ENCODE assay signal across 8 cellular contexts in the genomic region with DNA sequence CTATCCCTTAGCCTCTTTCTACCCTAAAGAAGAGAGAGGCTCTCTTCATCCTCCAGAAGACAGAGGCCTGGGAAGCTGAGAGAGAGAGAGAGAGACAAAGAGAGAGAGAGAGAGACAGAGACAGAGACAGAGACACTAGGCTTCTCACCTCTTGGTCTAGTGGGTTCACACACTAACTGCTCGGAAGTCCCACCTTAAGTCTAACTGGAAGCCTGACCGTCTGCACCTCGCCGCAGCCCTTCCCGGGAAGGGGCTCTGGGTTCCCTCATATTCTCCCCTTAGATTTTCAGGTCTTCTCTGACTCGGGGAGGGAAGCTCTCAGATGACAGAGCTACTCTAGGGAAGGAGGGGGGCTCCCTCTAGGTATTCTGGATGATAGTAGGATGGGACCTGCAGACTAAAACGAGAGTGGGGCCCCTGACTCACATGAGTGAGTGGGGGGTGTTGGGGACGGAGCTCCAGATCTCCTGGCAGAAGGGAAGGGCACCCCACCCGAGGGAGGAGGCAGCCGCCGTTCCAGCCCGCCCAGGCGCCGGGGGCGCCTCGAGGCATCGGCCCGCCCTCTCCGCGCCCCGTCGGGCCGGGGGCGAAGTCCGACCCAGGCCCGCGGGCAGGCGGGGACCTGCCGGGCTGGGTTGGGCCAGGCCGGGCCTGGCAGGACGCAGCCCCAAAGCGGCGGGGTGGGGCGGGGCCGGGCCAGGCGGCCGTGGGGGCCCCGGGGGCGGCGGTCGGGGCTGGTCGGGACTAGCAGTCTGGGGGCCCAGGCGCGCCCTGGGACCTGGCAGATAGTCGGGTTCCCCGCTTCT. TPM values are rescaled to one million over a fixed set of nuclear protein-coding genes. Genes with fewer than 3 reads are reported as not detected.
DNase-seq lines count a peak whose midpoint lies in the region; ATAC-seq and TF ChIP-seq lines count a peak whose summit lies in the region.

No MANE protein-coding gene starts in this region.

- WGBS in mesendoderm (ENCODE audit: extremely low coverage, insufficient coverage, low lambda C conversion rate), result no CpG with 5 or more reads among the region's 46 CpGs

- H3K4me1 ChIP-seq in mesendoderm (ENCODE audit: control insufficient read depth, low read depth, low read length) (peaks cover 17% of the 10 kb centered on the region), upper lobe of right lung (peaks cover 50% of the 10 kb centered on the region)

- H3K4me3 ChIP-seq in MG63 (peak overlapping the region; percentile 89), mesendoderm (ENCODE audit: low read length) (no peak overlapping the region), upper lobe of right lung (peak overlapping the region; percentile 88)

- no peak overlapping the region for H3K23ac ChIP-seq in mesendoderm (ENCODE audit: low read length)

- peak overlapping the region; percentile 97 for H3K27ac Mint-ChIP-seq in central memory CD8-positive, alpha-beta T cell (ENCODE audit: low read depth)

- H3K4ac ChIP-seq in mesendoderm (ENCODE audit: low read depth, low read length), result peak overlapping the region; percentile 64

- H3K56ac ChIP-seq in mesendoderm (ENCODE audit: low read length), result peak overlapping the region; percentile 84

- H3K18ac ChIP-seq in mesendoderm (ENCODE audit: low read length), result peak overlapping the region; percentile 94

- H3K4me2 ChIP-seq in mesendoderm (ENCODE audit: low read length), result peak overlapping the region; percentile 37

- H3K4me1 Mint-ChIP-seq in central memory CD8-positive, alpha-beta T cell, result peaks cover 24% of the 10 kb centered on the region

- H3K9me3 ChIP-seq in MG63, result no peaks in the 10 kb centered on the region
- no peaks in the 10 kb centered on the region for H3K9me3 ChIP-seq in upper lobe of right lung

- TF ChIP-seq CTCF in upper lobe of right lung (IDR thresholded peaks at IDR 0.05), result no peak

- H3K27ac ChIP-seq in mesendoderm (ENCODE audit: low read depth, low read length) (peak overlapping the region; percentile 15), upper lobe of right lung (peak overlapping the region; percentile 100)

- H4K5ac ChIP-seq in mesendoderm (ENCODE audit: low read length), result no peak overlapping the region

- peak overlapping the region; percentile 5 for H2BK5ac ChIP-seq in mesendoderm (ENCODE audit: low read length)

- peaks cover 1% of the 10 kb centered on the region for H3K79me2 ChIP-seq in mesendoderm (ENCODE audit: control insufficient read depth, insufficient read depth, low read length)

- ATAC-seq in central memory CD8-positive, alpha-beta T cell (replicated peaks; ENCODE audit: extremely low read depth, poor library complexity, severe bottlenecking), result no peak
- no peak for ATAC-seq in upper lobe of right lung
- no peak for ATAC-seq in esophagus mucosa

- DNase-seq in NCI-H2171 treated with DMSO at 0.1 percent for 48 hours (lab: John Stamatoyannopoulos, UW), result peak; percentile 52
- no peak for DNase-seq in NCI-H2171 (lab: John Stamatoyannopoulos, UW)
- DNase-seq in MG63, result no peak
- DNase-seq in central memory CD8-positive, alpha-beta T cell (ENCODE audit: low spot score in 2 of 2), result no peak
- DNase-seq in mesendoderm, result peak; percentile 58
- DNase-seq in upper lobe of right lung, result no peak
- no peak for DNase-seq in iPS-NIHi11 (ENCODE audit: low spot score)

- H3K36me3 ChIP-seq in MG63 (peaks cover 16% of the 10 kb centered on the region), mesendoderm (ENCODE audit: control insufficient read depth, insufficient read depth, low read length) (no peaks in the 10 kb centered on the region), upper lobe of right lung (no peaks in the 10 kb centered on the region)

- H3K79me1 ChIP-seq in mesendoderm (ENCODE audit: low read length), result peaks cover 2% of the 10 kb centered on the region

- no peaks in the 10 kb centered on the region for H3K27me3 ChIP-seq in MG63
- H3K27me3 ChIP-seq in mesendoderm (ENCODE audit: insufficient read depth, low read length, poor library complexity), result no peaks in the 10 kb centered on the region
- H3K27me3 ChIP-seq in upper lobe of right lung, result no peaks in the 10 kb centered on the region

- H3K9me3 Mint-ChIP-seq in central memory CD8-positive, alpha-beta T cell, result no peaks in the 10 kb centered on the region

- H2AK5ac ChIP-seq in mesendoderm (ENCODE audit: low read length), result no peak overlapping the region

- H4K8ac ChIP-seq in mesendoderm (ENCODE audit: low read depth, low read length), result no peak overlapping the region

- H3K36me3 Mint-ChIP-seq in central memory CD8-positive, alpha-beta T cell (ENCODE audit: insufficient read depth), result peaks cover 44% of the 10 kb centered on the region

- intact Hi-C loops in upper lobe of right lung (cut with DNase I), result no loop called here

- peak overlapping the region; percentile 55 for H2BK120ac ChIP-seq in mesendoderm (ENCODE audit: low read depth, low read length)

- H3K4me3 Mint-ChIP-seq in central memory CD8-positive, alpha-beta T cell, result peak overlapping the region; percentile 96

- H3K9ac ChIP-seq in mesendoderm (ENCODE audit: low read length), result peak overlapping the region; percentile 71

- no peak overlapping the region for H2BK15ac ChIP-seq in mesendoderm (replicated peaks; ENCODE audit: low read depth)

- no peaks in the 10 kb centered on the region for H3K27me3 Mint-ChIP-seq in central memory CD8-positive, alpha-beta T cell

RNA-seq across cellular contexts. Expression of a gene that starts 2.0 kb away (rescaled TPM):
- 82.5 and 125 TPM in 2 replicates for total RNA-seq in MG63 (2014; rRNA removed; shearing (Covaris generic); ENCODE audit: low replicate concordance)
- 2.2 TPM for polyA plus RNA-seq in mesendoderm (2013, experiment 1 of 2)
- polyA plus RNA-seq in mesendoderm (2013, experiment 2 of 2), result 2.5 TPM
- total RNA-seq in upper lobe of right lung, result 174 TPM
- total RNA-seq in esophagus mucosa, result 267 TPM

RNA-seq across cellular contexts. Expression of a gene that starts 12.3 kb away (rescaled TPM):
- 279 and 325 TPM in 2 replicates for total RNA-seq in MG63 (2014; rRNA removed; shearing (Covaris generic); ENCODE audit: low replicate concordance)
- 210 TPM for polyA plus RNA-seq in mesendoderm (2013, experiment 1 of 2)
- polyA plus RNA-seq in mesendoderm (2013, experiment 2 of 2), result 216 TPM
- 123 TPM for total RNA-seq in upper lobe of right lung
- 304 TPM for total RNA-seq in esophagus mucosa

RNA-seq across cellular contexts. Expression of a gene that starts 12.6 kb away (rescaled TPM):
- 0.99 TPM in 1 of 2 replicates, not detected in the other for total RNA-seq in MG63 (2014; rRNA removed; shearing (Covaris generic); ENCODE audit: low replicate concordance)
- 25.8 TPM for polyA plus RNA-seq in mesendoderm (2013, experiment 1 of 2)
- 28.2 TPM for polyA plus RNA-seq in mesendoderm (2013, experiment 2 of 2)
- total RNA-seq in upper lobe of right lung (2.8 TPM), esophagus mucosa (9.7 TPM)

RNA-seq across cellular contexts. Expression of a gene that starts 13.9 kb away (rescaled TPM):
- 23.1 and 48.2 TPM in 2 replicates for total RNA-seq in MG63 (2014; rRNA removed; shearing (Covaris generic); ENCODE audit: low replicate concordance)
- polyA plus RNA-seq in mesendoderm (2013, experiment 1 of 2), result 25.7 TPM
- 28.2 TPM for polyA plus RNA-seq in mesendoderm (2013, experiment 2 of 2)
- total RNA-seq in upper lobe of right lung (65.3 TPM), esophagus mucosa (38.2 TPM)

RNA-seq across cellular contexts. Expression of a gene that starts 17.1 kb away (rescaled TPM):
- total RNA-seq in MG63 (2014; rRNA removed; shearing (Covaris generic); ENCODE audit: low replicate concordance), result 153 and 219 TPM in 2 replicates
- polyA plus RNA-seq in mesendoderm (2013, experiment 1 of 2), result 24.8 TPM
- polyA plus RNA-seq in mesendoderm (2013, experiment 2 of 2), result 25.7 TPM
- total RNA-seq in upper lobe of right lung (7.4 TPM), esophagus mucosa (20.0 TPM)

Comparison
In these comparisons a context has a peak if more than half of its experiments do, and no peak if none do; other contexts are left out.
1. DNase-seq: peak in NCI-H2171 treated with DMSO at 0.1 percent for 48 hours (single experiment) and mesendoderm (single experiment); none in NCI-H2171 (single experiment), MG63 (single experiment), central memory CD8-positive, alpha-beta T cell (0 of 2), upper lobe of right lung (single experiment) and iPS-NIHi11 (single experiment).